Comparison of ENCODE assay signal across 24 cellular contexts in the genomic region with DNA sequence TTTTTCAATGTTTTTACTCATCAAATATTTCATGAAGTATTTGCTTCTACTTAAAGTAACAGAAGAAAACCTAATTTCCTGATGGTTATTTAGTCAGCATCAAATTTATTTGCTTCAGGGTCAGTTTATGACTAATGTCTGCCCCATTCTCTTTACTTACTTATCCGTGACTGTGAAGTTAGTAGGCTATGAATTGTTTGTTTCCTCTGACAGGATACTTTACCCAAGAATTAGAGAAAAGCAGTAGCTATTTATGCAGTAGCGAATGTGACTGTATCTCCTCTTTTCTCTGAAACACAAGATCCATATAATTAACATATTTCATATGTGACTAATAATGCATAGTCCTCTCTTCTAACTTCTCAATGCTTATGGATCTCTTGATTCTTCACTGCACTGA.
DNase-seq lines count a peak whose midpoint lies in the region; ATAC-seq and TF ChIP-seq lines count a peak whose summit lies in the region.
"Had no signal": no experiment of that assay in that cellular context is flagged by ENCODE, and none has a peak within 500 bp of the region (broad histone marks: within the 10 kb centered on the region; RNA-seq: fewer than 3 reads in every experiment).

No MANE protein-coding gene starts in this region.

- TF ChIP-seq CTCF in RWPE2 (IDR thresholded peaks at IDR 0.05; ENCODE audit: poor library complexity, severe bottlenecking) (no peak), esophagus squamous epithelium (IDR thresholded peaks at IDR 0.05) (no peak), ascending aorta (IDR thresholded peaks at IDR 0.05) (no peak)

- ATAC-seq in RWPE2 (ENCODE audit: low read depth), result peak; percentile 70
- ATAC-seq: pancreas; stimulated activated memory B cell treated with anti-CD40 and anti-IgM and Interleukin-4, amounts not matched to agents 10 μg/mL and 1 μg/mL and 100 μg/mL, for 72 hours had no signal

- no peaks in the 10 kb centered on the region for H3K36me3 ChIP-seq in RWPE2 (ENCODE audit: low read depth)
- no peaks in the 10 kb centered on the region for H3K36me3 ChIP-seq in esophagus squamous epithelium
- H3K36me3 ChIP-seq in ascending aorta, result no peaks in the 10 kb centered on the region
- H3K36me3 ChIP-seq in SJCRH30, result no peaks in the 10 kb centered on the region
- H3K36me3 ChIP-seq: brain microvascular endothelial cell, pancreas, upper lobe of left lung had no signal

- DNase-seq in DMS53 (lab: John Stamatoyannopoulos, UW) (peak; percentile 29), DMS53 treated with DMSO at 0.1 percent for 48 hours (lab: John Stamatoyannopoulos, UW; ENCODE audit: unreplicated experiment) (no peak), RWPE2 (ENCODE audit: low spot score) (no peak), epithelial cell of prostate (ENCODE audit: low read depth, low spot score) (peak; percentile 26), esophagus squamous epithelium (lab: John Stamatoyannopoulos, UW) (no peak), ascending aorta (ENCODE audit: low spot score in 2 of 2) (no peak), AG08396 (ENCODE audit: low spot score) (no peak), SJCRH30 (no peak)
- DNase-seq: activated CD4-positive, alpha-beta memory T cell treated with anti-CD3 and anti-CD28 coated beads for 36 hours; activated CD4-positive, CD25-positive, alpha-beta regulatory T cell; activated naive CD4-positive, alpha-beta T cell; brain microvascular endothelial cell; H7; KG1; NCI-H1436 treated with DMSO at 0.1 percent for 48 hours; NCI-H226; NCI-H748 treated with DMSO at 0.1 percent for 48 hours; pancreas; RPMI8226; upper lobe of left lung had no signal

- WGBS in esophagus squamous epithelium, 2 donors, result 36 to 45% methylated on average over 2 of the region's 2 CpGs

- intact Hi-C loops in esophagus squamous epithelium (cut with DNase I), result no loop called here
- intact Hi-C loops in ascending aorta (cut with DNase I), result no loop called here

- no peak overlapping the region for H3K4me3 ChIP-seq in RWPE2 (ENCODE audit: severe bottlenecking)
- no peak overlapping the region for H3K4me3 ChIP-seq in esophagus squamous epithelium
- no peak overlapping the region for H3K4me3 ChIP-seq in ascending aorta
- H3K4me3 ChIP-seq in SJCRH30, result no peak overlapping the region
- H3K4me3 ChIP-seq: pancreas, SK-N-MC, skin epidermis, upper lobe of left lung had no signal

- H3K9me3 ChIP-seq in RWPE2 (ENCODE audit: severe bottlenecking) (no peaks in the 10 kb centered on the region), esophagus squamous epithelium (no peaks in the 10 kb centered on the region), ascending aorta (no peaks in the 10 kb centered on the region), SJCRH30 (replicated peaks) (0 out of 2 replicates have a peak, but pooled peaks cover 4% of the 10 kb centered on the region)
- H3K9me3 ChIP-seq: pancreas, upper lobe of left lung had no signal

- no peak for TF ChIP-seq POLR2A in esophagus squamous epithelium (IDR thresholded peaks at IDR 0.05)

- H3K27ac ChIP-seq in RWPE2 (ENCODE audit: poor library complexity, severe bottlenecking), result no peak overlapping the region
- H3K27ac ChIP-seq in epithelial cell of prostate, result no peak overlapping the region
- no peak overlapping the region for H3K27ac ChIP-seq in esophagus squamous epithelium
- no peak overlapping the region for H3K27ac ChIP-seq in ascending aorta
- H3K27ac ChIP-seq in SJCRH30, result no peak overlapping the region
- H3K27ac ChIP-seq: 22Rv1, brain microvascular endothelial cell, pancreas, SK-N-MC, skin epidermis, upper lobe of left lung had no signal

- H3K4me1 ChIP-seq in RWPE2 (ENCODE audit: insufficient read depth, poor library complexity, severe bottlenecking), result peaks cover 6% of the 10 kb centered on the region
- H3K4me1 ChIP-seq in esophagus squamous epithelium, result no peaks in the 10 kb centered on the region
- no peaks in the 10 kb centered on the region for H3K4me1 ChIP-seq in ascending aorta
- H3K4me1 ChIP-seq in SJCRH30, result no peaks in the 10 kb centered on the region
- H3K4me1 ChIP-seq: pancreas, upper lobe of left lung had no signal

- H3K27me3 ChIP-seq in RWPE2 (ENCODE audit: insufficient read depth, poor library complexity, severe bottlenecking), result no peaks in the 10 kb centered on the region
- H3K27me3 ChIP-seq in esophagus squamous epithelium, result no peaks in the 10 kb centered on the region
- H3K27me3 ChIP-seq in ascending aorta, result no peaks in the 10 kb centered on the region
- no peaks in the 10 kb centered on the region for H3K27me3 ChIP-seq in SJCRH30
- H3K27me3 ChIP-seq: brain microvascular endothelial cell, pancreas, upper lobe of left lung had no signal

Comparison
In these comparisons a context has a peak if more than half of its experiments do, and no peak if none do; other contexts are left out.
1. DNase-seq: peak in DMS53 (single experiment) and epithelial cell of prostate (single experiment); none in DMS53 treated with DMSO at 0.1 percent for 48 hours (single experiment), RWPE2 (single experiment), esophagus squamous epithelium (single experiment), ascending aorta (0 of 2), AG08396 (single experiment) and SJCRH30 (0 of 2).